ENCODE assay signal across 31 cellular contexts in genomic region chr10:97047788-97048187, GRCh38.
"Had no signal": no experiment of that assay in that cellular context is flagged by ENCODE, and none has a peak within 500 bp of the region (broad histone marks: within the 10 kb centered on the region; RNA-seq: fewer than 3 reads in every experiment).

No MANE protein-coding gene starts in this region.

- H3K4me3 ChIP-seq: esophagus muscularis mucosa, gastroesophageal sphincter had no signal

- H3K27ac ChIP-seq: brain microvascular endothelial cell, esophagus muscularis mucosa, foreskin keratinocyte, gastroesophageal sphincter, WERI-Rb-1 had no signal

- H3K27ac Mint-ChIP-seq: activated B cell treated with CpG ODN at 0.5 μM for 24 hours; activated CD8-positive, alpha-beta T cell treated with anti-CD3 and anti-CD28 coated beads for 36 hours; activated naive CD4-positive, alpha-beta T cell treated with anti-CD3 and anti-CD28 coated beads, Interleukin-2, amount 10 ng/mL, durations not matched to agents 7 days and 5 days; activated naive CD8-positive, alpha-beta T cell treated with anti-CD3 and anti-CD28 coated beads, Interleukin-2, amount 10 ng/mL, durations not matched to agents 7 days and 5 days; activated T-cell treated with anti-CD3 and anti-CD28 coated beads, Interleukin-2, amount 50 U/mL, for 72 hours; effector memory CD8-positive, alpha-beta T cell; T-helper 17 cell; T-helper 2 cell treated with Interferon-gamma antibody and Interleukin-4, amounts not matched to agents 5 μg/mL and 100 μg/mL, for 36 hours had no signal

- H3K27me3 ChIP-seq: brain microvascular endothelial cell, esophagus muscularis mucosa had no signal

- H3K4me1 ChIP-seq: esophagus muscularis mucosa, foreskin keratinocyte, gastroesophageal sphincter had no signal

- H3K36me3 ChIP-seq: brain microvascular endothelial cell, esophagus muscularis mucosa, gastroesophageal sphincter had no signal

- H3K36me3 Mint-ChIP-seq: activated naive CD4-positive, alpha-beta T cell treated with anti-CD3 and anti-CD28 coated beads, Interleukin-2, amount 10 ng/mL, durations not matched to agents 7 days and 5 days; activated naive CD4-positive, alpha-beta T cell treated with anti-CD3 and anti-CD28 coated beads, Interleukin-2, amount 50 U/mL, for 72 hours; activated naive CD8-positive, alpha-beta T cell treated with anti-CD3 and anti-CD28 coated beads, Interleukin-2, amount 10 ng/mL, durations not matched to agents 7 days and 5 days had no signal

- FAIRE-seq: astrocyte, bronchial epithelial cell, colon had no signal

- H3K9me3 Mint-ChIP-seq: activated naive CD4-positive, alpha-beta T cell treated with anti-CD3 and anti-CD28 coated beads, Interleukin-2, amount 10 ng/mL, durations not matched to agents 7 days and 5 days; activated naive CD4-positive, alpha-beta T cell treated with anti-CD3 and anti-CD28 coated beads, Interleukin-2, amount 50 U/mL, for 72 hours; activated naive CD8-positive, alpha-beta T cell treated with anti-CD3 and anti-CD28 coated beads, Interleukin-2, amount 10 ng/mL, durations not matched to agents 7 days and 5 days; effector memory CD8-positive, alpha-beta T cell had no signal

- ATAC-seq: activated CD4-positive, CD25-positive, alpha-beta regulatory T cell treated with anti-CD3 and anti-CD28 coated beads, Interleukin-2, amount 50 U/mL, for 24 hours; activated CD8-positive, alpha-beta T cell treated with anti-CD3 and anti-CD28 coated beads for 36 hours; activated naive CD4-positive, alpha-beta T cell treated with anti-CD3 and anti-CD28 coated beads, Interleukin-2, amount 50 U/mL, for 72 hours; activated T-cell treated with anti-CD3 and anti-CD28 coated beads, Interleukin-2, amount 50 U/mL, for 72 hours; effector memory CD8-positive, alpha-beta T cell; foreskin keratinocyte; gastroesophageal sphincter; T-helper 17 cell had no signal

- H3K4me3 Mint-ChIP-seq: activated B cell treated with CpG ODN at 0.5 μM for 24 hours; activated CD8-positive, alpha-beta T cell treated with anti-CD3 and anti-CD28 coated beads for 36 hours; activated naive CD4-positive, alpha-beta T cell treated with anti-CD3 and anti-CD28 coated beads, Interleukin-2, amount 10 ng/mL, durations not matched to agents 7 days and 5 days; activated naive CD8-positive, alpha-beta T cell treated with anti-CD3 and anti-CD28 coated beads, Interleukin-2, amount 10 ng/mL, durations not matched to agents 7 days and 5 days; activated T-cell treated with anti-CD3 and anti-CD28 coated beads, Interleukin-2, amount 50 U/mL, for 72 hours; effector memory CD8-positive, alpha-beta T cell; T-helper 17 cell; T-helper 2 cell treated with Interferon-gamma antibody and Interleukin-4, amounts not matched to agents 5 μg/mL and 100 μg/mL, for 36 hours had no signal

- H3K4me1 Mint-ChIP-seq: activated naive CD4-positive, alpha-beta T cell treated with anti-CD3 and anti-CD28 coated beads, Interleukin-2, amount 10 ng/mL, durations not matched to agents 7 days and 5 days; activated naive CD8-positive, alpha-beta T cell treated with anti-CD3 and anti-CD28 coated beads, Interleukin-2, amount 10 ng/mL, durations not matched to agents 7 days and 5 days; T-helper 17 cell had no signal

- DNase-seq: activated B cell treated with CpG ODN at 0.5 μM for 24 hours; activated CD4-positive, alpha-beta T cell treated with anti-CD3 and anti-CD28 coated beads for 48 hours; activated CD4-positive, alpha-beta T cell treated with anti-CD3 and anti-CD28 coated beads, Interleukin-2, amount 50 U/mL, for 1 hour; activated CD4-positive, alpha-beta T cell treated with anti-CD3 and anti-CD28 coated beads, Interleukin-2, amount 50 U/mL, for 48 hours; activated CD8-positive, alpha-beta memory T cell treated with anti-CD3 and anti-CD28 coated beads for 24 hours; activated CD8-positive, alpha-beta T cell treated with anti-CD3 and anti-CD28 coated beads for 36 hours; activated gamma-delta T cell; activated naive CD4-positive, alpha-beta T cell; activated naive CD4-positive, alpha-beta T cell treated with anti-CD3 and anti-CD28 coated beads, Interleukin-2, amount 10 ng/mL, durations not matched to agents 7 days and 5 days; activated naive CD8-positive, alpha-beta T cell treated with anti-CD3 and anti-CD28 coated beads, Interleukin-2, amount 10 ng/mL, durations not matched to agents 7 days and 5 days; activated T-cell treated with anti-CD3 and anti-CD28 coated beads, Interleukin-2, amount 50 U/mL, for 72 hours; brain microvascular endothelial cell; caudate nucleus; cortex of kidney; dermis blood vessel endothelial cell; effector CD4-positive, alpha-beta T cell; effector memory CD8-positive, alpha-beta T cell; erythroblast; foreskin keratinocyte; T-helper 1 cell; T-helper 17 cell; T1000; WERI-Rb-1 had no signal
